Comparison of ENCODE assay signal across 17 cellular contexts in the genomic region with DNA sequence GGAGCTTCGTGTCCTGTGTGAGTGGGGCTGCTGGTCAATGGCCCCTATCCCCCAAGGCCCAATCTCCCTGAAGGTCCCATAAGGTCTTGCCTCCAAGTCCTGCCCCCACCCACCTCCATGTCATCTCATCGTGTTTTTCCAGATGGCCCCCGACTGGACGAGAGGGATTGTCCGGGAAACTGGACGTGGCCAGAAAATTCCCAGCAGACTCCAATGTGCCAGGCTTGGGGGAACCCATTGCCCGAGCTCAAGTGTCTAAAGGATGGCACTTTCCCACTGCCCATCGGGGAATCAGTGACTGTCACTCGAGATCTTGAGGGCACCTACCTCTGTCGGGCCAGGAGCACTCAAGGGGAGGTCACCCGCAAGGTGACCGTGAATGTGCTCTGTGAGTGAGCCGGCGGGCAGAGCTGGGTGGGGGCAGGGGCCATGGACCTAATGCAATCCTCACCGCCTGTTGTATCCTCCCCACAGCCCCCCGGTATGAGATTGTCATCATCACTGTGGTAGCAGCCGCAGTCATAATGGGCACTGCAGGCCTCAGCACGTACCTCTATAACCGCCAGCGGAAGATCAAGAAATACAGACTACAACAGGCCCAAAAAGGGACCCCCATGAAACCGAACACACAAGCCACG. TPM values are rescaled to one million over a fixed set of nuclear protein-coding genes. Genes with fewer than 3 reads are reported as not detected.
DNase-seq lines count a peak whose midpoint lies in the region; ATAC-seq, FAIRE-seq and TF ChIP-seq lines count a peak whose summit lies in the region.
"Had no signal": no experiment of that assay in that cellular context is flagged by ENCODE, and none has a peak within 500 bp of the region (broad histone marks: within the 10 kb centered on the region; RNA-seq: fewer than 3 reads in every experiment).

No MANE protein-coding gene starts in this region.

- ATAC-seq in GM12878 (no peak), GM18520 (IDR thresholded peaks at IDR 0.05; ENCODE audit: unreplicated experiment) (no peak), GM19455 (IDR thresholded peaks at IDR 0.05; ENCODE audit: unreplicated experiment) (no peak)
- no peak for ATAC-seq in stimulated activated naive B cell treated with anti-CD40 and anti-IgM and Interleukin-4, amounts not matched to agents 10 μg/mL and 1 μg/mL and 100 μg/mL, for 72 hours (replicated peaks)

- FAIRE-seq in GM12878 (lab: Jason Lieb, UNC) = no peak
- FAIRE-seq: A204.1, HTR-8/SVneo had no signal

- no peak overlapping the region for H3K4me3 Mint-ChIP-seq in MCF 10A (ENCODE audit: unreplicated experiment)
- H3K4me3 Mint-ChIP-seq in stimulated activated naive B cell treated with anti-CD40 and anti-IgM and Interleukin-4, amounts not matched to agents 10 μg/mL and 1 μg/mL and 100 μg/mL, for 72 hours = no peak overlapping the region
- H3K4me3 Mint-ChIP-seq: CD14-positive monocyte had no signal

- RAD21 ChIA-PET in GM12878 (lab: Charles Lee; ENCODE audit: unreplicated experiment) = interaction anchor here (0.7 kb wide), 1 partner anchor 96 kb away, joined by 3 read pairs; a partner anchor contains a TSS

- H3K4me3 ChIP-seq in mammary epithelial cell (replicated peaks in 1 of 3; ENCODE audit: insufficient read depth in 1 of 3, low read depth in 2 of 3, low read length in 3 of 3) (no peak overlapping the region), GM12878 (no peak overlapping the region)

- POLR2A ChIA-PET in MCF 10A (lab: Yijun Ruan, JAX) (interaction anchor here (0.6 to 0.7 kb wide), 2 partner anchors 16 to 116 kb away, joined by 3 to 4 read pairs; no protein-coding TSS in a partner anchor), GM12878 (lab: Charles Lee) (interaction anchor here (5.5 kb wide), 1 partner anchor 14 kb away, joined by 69 read pairs; a partner anchor contains a TSS)

- no peak for TF ChIP-seq RAD21 in GM12878 (IDR thresholded peaks at IDR 0.05; ENCODE audit: insufficient read depth, low read depth, low read length)

- CTCF ChIA-PET in MCF 10A (lab: Yijun Ruan, JAX) (interaction anchor here (0.7 to 1.4 kb wide), 3 partner anchors 13 to 104 kb away, joined by 3 read pairs; no protein-coding TSS in a partner anchor), mammary epithelial cell (lab: Charles Lee; ENCODE audit: low non-redundant PET) (no interaction called here), GM12878 (lab: Yijun Ruan, JAX) (interaction anchor here (5.9 kb wide), 1 partner anchor 14 kb away, joined by 58 read pairs; a partner anchor contains a TSS)

- SMC1A ChIA-PET in GM12878 (lab: Charles Lee; ENCODE audit: uncharacterized antibody, unreplicated experiment) = interaction anchor here (0.7 to 3.7 kb wide), 3 partner anchors 13 to 14 kb away, joined by 3 to 50 read pairs (median 4); a partner anchor contains a TSS

- in situ Hi-C loops in mammary epithelial cell (cut with MboI; ENCODE audit: low sequenced_read_pairs in 2 of 2) (no loop called here), GM12878 (cut with MboI) (no loop called here)

- no peaks in the 10 kb centered on the region for H3K27me3 Mint-ChIP-seq in MCF 10A (ENCODE audit: insufficient read depth, unreplicated experiment)
- H3K27me3 Mint-ChIP-seq in stimulated activated naive B cell treated with anti-CD40 and anti-IgM and Interleukin-4, amounts not matched to agents 10 μg/mL and 1 μg/mL and 100 μg/mL, for 72 hours = peaks cover 15 to 21% of the 10 kb centered on the region in 2 donors

- H3K9ac ChIP-seq in mammary epithelial cell (ENCODE audit: insufficient read depth, low read length) (no peak overlapping the region), GM12878 (ENCODE audit: control insufficient read depth, insufficient read depth, low read length) (no peak overlapping the region)

- peaks cover 28% of the 10 kb centered on the region for H3K4me1 Mint-ChIP-seq in MCF 10A (ENCODE audit: insufficient read depth, unreplicated experiment)
- H3K4me1 Mint-ChIP-seq in stimulated activated naive B cell treated with anti-CD40 and anti-IgM and Interleukin-4, amounts not matched to agents 10 μg/mL and 1 μg/mL and 100 μg/mL, for 72 hours = peaks cover 49 to 70% of the 10 kb centered on the region in 2 donors

- H3K9me3 Mint-ChIP-seq in MCF 10A (ENCODE audit: unreplicated experiment) = no peaks in the 10 kb centered on the region
- H3K9me3 Mint-ChIP-seq in stimulated activated naive B cell treated with anti-CD40 and anti-IgM and Interleukin-4, amounts not matched to agents 10 μg/mL and 1 μg/mL and 100 μg/mL, for 72 hours = no peaks in the 10 kb centered on the region

- dilution Hi-C loops in mammary epithelial cell (cut with HindIII; ENCODE audit: low sequenced_read_pairs) = loop anchor here (5.0 kb wide), 3 partner anchors 42 to 118 kb away; a partner anchor contains a TSS

- DNase-seq in MCF 10A (ENCODE audit: unreplicated experiment) (no peak), mammary epithelial cell (no peak), GM12878 (ENCODE audit: low read depth, low spot score) (no peak)
- DNase-seq in stimulated activated naive B cell treated with anti-CD40 and anti-IgM and Interleukin-4, amounts not matched to agents 10 μg/mL and 1 μg/mL and 100 μg/mL, for 72 hours = no peak
- DNase-seq: COR-L47; NCI-H1092 treated with DMSO at 0.1 percent for 48 hours; NCI-H1694 treated with DMSO at 0.1 percent for 48 hours; NCI-H345; NCI-H69; NK-92 treated with Interleukin-12 subunit alpha and Interleukin-12 subunit beta, amount 100 ng/mL, for 24 hours; OCI-M1; RPMI8226 had no signal

- no peaks in the 10 kb centered on the region for H4K20me1 ChIP-seq in mammary epithelial cell (ENCODE audit: insufficient read depth, low read length)
- peaks cover 12% of the 10 kb centered on the region; the same call in 1 of the 2 replicates for H4K20me1 ChIP-seq in GM12878 (ENCODE audit: control insufficient read depth, insufficient read depth)

- no peaks in the 10 kb centered on the region for H3K27me3 ChIP-seq in mammary epithelial cell (ENCODE audit: insufficient read depth, low read length)
- H3K27me3 ChIP-seq in GM12878 (replicated peaks in 1 of 2; ENCODE audit: control insufficient read depth in 2 of 2, insufficient read depth in 2 of 2, low read length in 1 of 2) = no peaks in the 10 kb centered on the region

- H3K36me3 ChIP-seq in mammary epithelial cell (ENCODE audit: insufficient read depth, low read length) = no peaks in the 10 kb centered on the region
- H3K36me3 ChIP-seq in GM12878 (ENCODE audit: control insufficient read depth in 2 of 2, insufficient read depth in 2 of 2, low read length in 1 of 2) = peaks cover 28 to 32% of the 10 kb centered on the region in 2 experiments; a peak in 3 of 4 replicates

- TF ChIP-seq CTCF in MCF 10A (IDR thresholded peaks at IDR 0.05; ENCODE audit: unreplicated experiment) = no peak
- no peak for TF ChIP-seq CTCF in mammary epithelial cell (conservative IDR thresholded peaks at IDR 0.05 in 1 of 2, IDR thresholded peaks at IDR 0.05 in 1 of 2; ENCODE audit: extremely low read depth in 1 of 2, insufficient read depth in 1 of 2, low read depth in 1 of 2, low read length in 2 of 2)
- no peak for TF ChIP-seq CTCF in GM12878 (IDR thresholded peaks at IDR 0.05 in 2 of 3, conservative IDR thresholded peaks at IDR 0.05 in 1 of 3; ENCODE audit: control insufficient read depth in 2 of 3, extremely low read depth in 1 of 3, insufficient read depth in 1 of 3, low read depth in 3 of 3, low read length in 3 of 3)

- WGBS in mammary epithelial cell (ENCODE audit: low coverage, missing lambda C conversion rate) = 94% methylated on average over 15 of the region's 22 CpGs
- whole genome bisulfite sequencing in GM12878 (ENCODE audit: insufficient coverage, insufficient replicate concordance, low lambda C conversion rate, missing lambda C conversion rate) = 89% methylated on average over 22 of the region's 22 CpGs

- H3K79me2 ChIP-seq in mammary epithelial cell (ENCODE audit: insufficient read depth, low read length) (no peaks in the 10 kb centered on the region), GM12878 (ENCODE audit: control insufficient read depth, insufficient read depth, low read length) (peaks cover 6% of the 10 kb centered on the region)

- intact Hi-C loops in MCF 10A (cut with micrococcal nuclease) (no loop called here), mammary epithelial cell (cut with micrococcal nuclease) (no loop called here), GM12878 (cut with micrococcal nuclease; ENCODE audit: unreplicated experiment) (no loop called here)

- H3K4me2 ChIP-seq in mammary epithelial cell (ENCODE audit: insufficient read depth, low read depth, low read length) (no peak overlapping the region), GM12878 (ENCODE audit: control insufficient read depth, insufficient read depth) (no peak overlapping the region)

- no peaks in the 10 kb centered on the region for H3K9me3 ChIP-seq in mammary epithelial cell (replicated peaks; ENCODE audit: insufficient read depth, low read length)
- no peaks in the 10 kb centered on the region for H3K9me3 ChIP-seq in GM12878 (replicated peaks; ENCODE audit: control insufficient read depth, insufficient read depth, low read length)

- H3K4me1 ChIP-seq in mammary epithelial cell (ENCODE audit: insufficient read depth, low read length) = peaks cover 40% of the 10 kb centered on the region
- peaks cover 50% of the 10 kb centered on the region for H3K4me1 ChIP-seq in GM12878 (ENCODE audit: control insufficient read depth, insufficient read depth, low read length)

- TF ChIP-seq POLR2A in GM12878 (IDR thresholded peaks at IDR 0.05; ENCODE audit: low read depth, low read length) = 0 out of 2 replicates have a peak, but pooled peaks have one; percentile 56

- no peak overlapping the region for H3K27ac ChIP-seq in mammary epithelial cell (ENCODE audit: insufficient read depth, low read depth, low read length)
- no peak overlapping the region for H3K27ac ChIP-seq in GM12878 (ENCODE audit: control insufficient read depth, insufficient read depth)

- peaks cover 2% of the 10 kb centered on the region for H3K36me3 Mint-ChIP-seq in MCF 10A (ENCODE audit: insufficient read depth, unreplicated experiment)
- peaks cover 49% of the 10 kb centered on the region in 2 donors for H3K36me3 Mint-ChIP-seq in stimulated activated naive B cell treated with anti-CD40 and anti-IgM and Interleukin-4, amounts not matched to agents 10 μg/mL and 1 μg/mL and 100 μg/mL, for 72 hours

- H2AFZ ChIP-seq in mammary epithelial cell (ENCODE audit: low read depth, low read length) (no peak overlapping the region), GM12878 (ENCODE audit: control insufficient read depth, low read depth, low read length) (no peak overlapping the region)

- no peak for TF ChIP-seq EP300 in GM12878 (IDR thresholded peaks at IDR 0.05; ENCODE audit: borderline replicate concordance in 1 of 2, control insufficient read depth in 1 of 2, low read depth in 2 of 2, low read length in 2 of 2)

- peak overlapping the region; percentile 5 for H3K27ac Mint-ChIP-seq in MCF 10A (ENCODE audit: low read depth, unreplicated experiment)
- H3K27ac Mint-ChIP-seq in stimulated activated naive B cell treated with anti-CD40 and anti-IgM and Interleukin-4, amounts not matched to agents 10 μg/mL and 1 μg/mL and 100 μg/mL, for 72 hours = peak overlapping the region; percentile 2

- BruUV-seq in MCF 10A (replicated peaks; lab: Mats Ljungman, UMichigan) = no TSS peak
- no TSS peak for BruUV-seq in mammary epithelial cell (replicated peaks; lab: Mats Ljungman, UMichigan)
- BruUV-seq in GM12878 (replicated peaks; lab: Mats Ljungman, UMichigan) = no TSS peak

RNA-seq across cellular contexts. Expression of a gene that starts 2.0 kb away (rescaled TPM):
- total RNA-seq in MCF 10A (2022) (not detected in 2 replicates), mammary epithelial cell (1 to 10 TPM; 1.1 to 1.5 TPM), GM12878 (2014; rRNA removed) (2.4 and 3.0 TPM in 2 replicates), GM12878 (2014; rRNA removed; fragmentation: Illumina TruSeq; extraction: Trizol) (1.2 and 1.3 TPM in 2 replicates), GM12878 (2021) (2.1 and 2.6 TPM in 2 replicates)
- polyA plus RNA-seq in mammary epithelial cell (0.88 TPM), GM12878 (2011; rRNA removed) (0.20 and 0.31 TPM in 2 replicates), GM12878 (2014; fragmentation: Illumina TruSeq; extraction: Trizol) (0.29 and 0.63 TPM in 2 replicates), GM12878 (2014; fragmentation: Nextera tagmentation; extraction: Ambion mirVana) (under 1 TPM; 0.69 to 0.72 TPM), GM12878 (2014; rRNA removed) (3.0 and 3.4 TPM in 2 replicates), GM12878 (2016; fragmentation: Nextera tagmentation; extraction: Ambion mirVana) (1 to 10 TPM; 4.1 to 5.1 TPM)
- not detected for polyA minus RNA-seq in mammary epithelial cell
- 2.8 and 3.6 TPM in 2 replicates for total RNA-seq in GM12878 (2013; cell fraction: nucleolus; rRNA removed)
- 0.80 TPM for polyA plus RNA-seq in GM12878 (2011; ENCODE audit: low read depth)
- polyA plus RNA-seq in GM12878 (2011; cell fraction: cytosol; rRNA removed) = 0.48 and 0.79 TPM in 2 replicates
- polyA plus RNA-seq in GM12878 (2011; cell fraction: nucleus; rRNA removed) = 0.72 and 0.75 TPM in 2 replicates
- polyA plus RNA-seq in GM12878 (2012) = 1.4 and 1.9 TPM in 2 replicates
- 0.51 and 1.3 TPM in 2 replicates for polyA minus RNA-seq in GM12878 (2011; rRNA and poly(A)+ RNA removed)
- not detected in 2 replicates for polyA minus RNA-seq in GM12878 (2011; cell fraction: cytosol; rRNA and poly(A)+ RNA removed)
- 2.3 and 3.5 TPM in 2 replicates for polyA minus RNA-seq in GM12878 (2011; cell fraction: nucleus; rRNA and poly(A)+ RNA removed)

RNA-seq across cellular contexts. Expression of a gene that starts 5.0 kb away (rescaled TPM):
- total RNA-seq in MCF 10A (2022) (4.7 and 7.7 TPM in 2 replicates), mammary epithelial cell (10 to 100 TPM in 1 of 2 donors, 1 to 10 TPM in 1; 3.1 to 21.7 TPM), GM12878 (2014; rRNA removed) (0.76 and 1.3 TPM in 2 replicates), GM12878 (2014; rRNA removed; fragmentation: Illumina TruSeq; extraction: Trizol) (0.36 and 0.55 TPM in 2 replicates), GM12878 (2021) (3.0 and 4.6 TPM in 2 replicates)
- polyA plus RNA-seq in mammary epithelial cell (1.7 TPM), GM12878 (2011; rRNA removed) (1.4 and 3.5 TPM in 2 replicates), GM12878 (2014; fragmentation: Illumina TruSeq; extraction: Trizol) (0.48 TPM in 1 of 2 replicates, not detected in the other), GM12878 (2014; fragmentation: Nextera tagmentation; extraction: Ambion mirVana) (not detected), GM12878 (2014; rRNA removed) (3.2 and 4.6 TPM in 2 replicates), GM12878 (2016; fragmentation: Nextera tagmentation; extraction: Ambion mirVana) (under 1 TPM; 0.14 to 0.59 TPM)
- polyA minus RNA-seq in mammary epithelial cell = 0.62 TPM
- 14.9 and 15.8 TPM in 2 replicates for total RNA-seq in GM12878 (2013; cell fraction: nucleolus; rRNA removed)
- 1.1 TPM for polyA plus RNA-seq in GM12878 (2011; ENCODE audit: low read depth)
- 4.9 and 7.8 TPM in 2 replicates for polyA plus RNA-seq in GM12878 (2011; cell fraction: cytosol; rRNA removed)
- 154 and 163 TPM in 2 replicates for polyA plus RNA-seq in GM12878 (2011; cell fraction: nucleus; rRNA removed)
- polyA plus RNA-seq in GM12878 (2012) = 3.8 and 6.4 TPM in 2 replicates
- polyA minus RNA-seq in GM12878 (2011; rRNA and poly(A)+ RNA removed) = 0.66 and 3.7 TPM in 2 replicates
- 1.0 and 3.1 TPM in 2 replicates for polyA minus RNA-seq in GM12878 (2011; cell fraction: cytosol; rRNA and poly(A)+ RNA removed)
- polyA minus RNA-seq in GM12878 (2011; cell fraction: nucleus; rRNA and poly(A)+ RNA removed) = 8.2 and 13.5 TPM in 2 replicates

RNA-seq across cellular contexts. Expression of a gene that starts 13.8 kb away (rescaled TPM):
- total RNA-seq in MCF 10A (2022) = 3.3 and 4.6 TPM in 2 replicates
- 10 to 100 TPM in 1 of 2 donors, 1 to 10 TPM in 1; 1.1 to 60.0 TPM for total RNA-seq in mammary epithelial cell
- 2.1 TPM for polyA plus RNA-seq in mammary epithelial cell
- polyA minus RNA-seq in mammary epithelial cell = 3.8 TPM
- total RNA-seq in GM12878 (2013; cell fraction: nucleolus; rRNA removed) = 288 and 334 TPM in 2 replicates
- total RNA-seq in GM12878 (2014; rRNA removed) = 72.9 and 77.7 TPM in 2 replicates
- 49.4 and 52.6 TPM in 2 replicates for total RNA-seq in GM12878 (2014; rRNA removed; fragmentation: Illumina TruSeq; extraction: Trizol)
- total RNA-seq in GM12878 (2021) = 69.7 and 71.0 TPM in 2 replicates
- polyA plus RNA-seq in GM12878 (2011; ENCODE audit: low read depth) = 37.5 TPM
- polyA plus RNA-seq in GM12878 (2011; rRNA removed) = 46.8 and 115 TPM in 2 replicates
- polyA plus RNA-seq in GM12878 (2011; cell fraction: cytosol; rRNA removed) = 121 and 131 TPM in 2 replicates
- 126 and 136 TPM in 2 replicates for polyA plus RNA-seq in GM12878 (2011; cell fraction: nucleus; rRNA removed)
- polyA plus RNA-seq in GM12878 (2012) = 53.2 and 69.6 TPM in 2 replicates
- polyA plus RNA-seq in GM12878 (2014; fragmentation: Illumina TruSeq; extraction: Trizol) = 61.9 and 67.8 TPM in 2 replicates
- polyA plus RNA-seq in GM12878 (2014; fragmentation: Nextera tagmentation; extraction: Ambion mirVana) = 10 to 100 TPM in 1 of 2 experiments, 1 to 10 TPM in 1; 7.6 to 14.8 TPM
- polyA plus RNA-seq in GM12878 (2014; rRNA removed) = 67.9 and 74.4 TPM in 2 replicates
- 10 to 100 TPM; 35.0 to 41.9 TPM for polyA plus RNA-seq in GM12878 (2016; fragmentation: Nextera tagmentation; extraction: Ambion mirVana)
- polyA minus RNA-seq in GM12878 (2011; rRNA and poly(A)+ RNA removed) = 120 and 140 TPM in 2 replicates
- 62.1 and 69.0 TPM in 2 replicates for polyA minus RNA-seq in GM12878 (2011; cell fraction: cytosol; rRNA and poly(A)+ RNA removed)
- polyA minus RNA-seq in GM12878 (2011; cell fraction: nucleus; rRNA and poly(A)+ RNA removed) = 62.3 and 89.7 TPM in 2 replicates

RNA-seq across cellular contexts. Expression of a gene that starts 24.9 kb away (rescaled TPM):
- total RNA-seq in MCF 10A (2022) (3.8 and 4.9 TPM in 2 replicates), mammary epithelial cell (1 to 10 TPM; 1.2 to 3.7 TPM), GM12878 (2014; rRNA removed) (1.3 and 1.7 TPM in 2 replicates), GM12878 (2014; rRNA removed; fragmentation: Illumina TruSeq; extraction: Trizol) (0.67 and 0.78 TPM in 2 replicates), GM12878 (2021) (2.5 and 4.1 TPM in 2 replicates)
- polyA plus RNA-seq in mammary epithelial cell (1.1 TPM), GM12878 (2011; rRNA removed) (0.49 and 0.94 TPM in 2 replicates), GM12878 (2014; fragmentation: Illumina TruSeq; extraction: Trizol) (0.19 and 0.98 TPM in 2 replicates), GM12878 (2014; fragmentation: Nextera tagmentation; extraction: Ambion mirVana) (under 1 TPM; 0.29 to 0.48 TPM), GM12878 (2014; rRNA removed) (4.6 and 5.6 TPM in 2 replicates), GM12878 (2016; fragmentation: Nextera tagmentation; extraction: Ambion mirVana) (1 to 10 TPM; 1.8 to 2.0 TPM)
- 0.62 TPM for polyA minus RNA-seq in mammary epithelial cell
- total RNA-seq in GM12878 (2013; cell fraction: nucleolus; rRNA removed) = 1.1 and 1.6 TPM in 2 replicates
- 0.75 TPM for polyA plus RNA-seq in GM12878 (2011; ENCODE audit: low read depth)
- polyA plus RNA-seq in GM12878 (2011; cell fraction: cytosol; rRNA removed) = 1.7 and 2.0 TPM in 2 replicates
- polyA plus RNA-seq in GM12878 (2011; cell fraction: nucleus; rRNA removed) = 10.8 and 12.6 TPM in 2 replicates
- polyA plus RNA-seq in GM12878 (2012) = 0.89 and 1.8 TPM in 2 replicates
- polyA minus RNA-seq in GM12878 (2011; rRNA and poly(A)+ RNA removed) = 0.29 and 0.31 TPM in 2 replicates
- not detected in 2 replicates for polyA minus RNA-seq in GM12878 (2011; cell fraction: cytosol; rRNA and poly(A)+ RNA removed)
- polyA minus RNA-seq in GM12878 (2011; cell fraction: nucleus; rRNA and poly(A)+ RNA removed) = 0.24 and 1.1 TPM in 2 replicates

RNA-seq across cellular contexts. Expression of a gene that starts 31.1 kb away (rescaled TPM):
- total RNA-seq in MCF 10A (2022) = 30.2 and 30.3 TPM in 2 replicates
- 10 to 100 TPM; 23.5 to 28.7 TPM for total RNA-seq in mammary epithelial cell
- polyA plus RNA-seq in mammary epithelial cell = 38.2 TPM
- 3.6 TPM for polyA minus RNA-seq in mammary epithelial cell
- 8.7 and 11.1 TPM in 2 replicates for total RNA-seq in GM12878 (2013; cell fraction: nucleolus; rRNA removed)
- total RNA-seq in GM12878 (2014; rRNA removed) = 19.5 and 29.0 TPM in 2 replicates
- total RNA-seq in GM12878 (2014; rRNA removed; fragmentation: Illumina TruSeq; extraction: Trizol) = 15.0 and 16.2 TPM in 2 replicates
- 22.4 and 24.6 TPM in 2 replicates for total RNA-seq in GM12878 (2021)
- polyA plus RNA-seq in GM12878 (2011; ENCODE audit: low read depth) = 7.6 TPM
- 5.0 and 12.4 TPM in 2 replicates for polyA plus RNA-seq in GM12878 (2011; rRNA removed)
- 24.5 and 31.1 TPM in 2 replicates for polyA plus RNA-seq in GM12878 (2011; cell fraction: cytosol; rRNA removed)
- polyA plus RNA-seq in GM12878 (2011; cell fraction: nucleus; rRNA removed) = 34.9 and 53.2 TPM in 2 replicates
- polyA plus RNA-seq in GM12878 (2012) = 9.7 and 16.0 TPM in 2 replicates
- 5.9 and 24.9 TPM in 2 replicates for polyA plus RNA-seq in GM12878 (2014; fragmentation: Illumina TruSeq; extraction: Trizol)
- 1 to 10 TPM; 1.4 to 4.1 TPM for polyA plus RNA-seq in GM12878 (2014; fragmentation: Nextera tagmentation; extraction: Ambion mirVana)
- 31.7 TPM in 2 replicates for polyA plus RNA-seq in GM12878 (2014; rRNA removed)
- 10 to 100 TPM; 34.4 to 50.4 TPM for polyA plus RNA-seq in GM12878 (2016; fragmentation: Nextera tagmentation; extraction: Ambion mirVana)
- polyA minus RNA-seq in GM12878 (2011; rRNA and poly(A)+ RNA removed) = 5.3 and 11.1 TPM in 2 replicates
- 3.2 and 5.2 TPM in 2 replicates for polyA minus RNA-seq in GM12878 (2011; cell fraction: cytosol; rRNA and poly(A)+ RNA removed)
- 4.2 and 11.7 TPM in 2 replicates for polyA minus RNA-seq in GM12878 (2011; cell fraction: nucleus; rRNA and poly(A)+ RNA removed)
